1 cellular context compared by ENCODE assay signal in the genomic region with DNA sequence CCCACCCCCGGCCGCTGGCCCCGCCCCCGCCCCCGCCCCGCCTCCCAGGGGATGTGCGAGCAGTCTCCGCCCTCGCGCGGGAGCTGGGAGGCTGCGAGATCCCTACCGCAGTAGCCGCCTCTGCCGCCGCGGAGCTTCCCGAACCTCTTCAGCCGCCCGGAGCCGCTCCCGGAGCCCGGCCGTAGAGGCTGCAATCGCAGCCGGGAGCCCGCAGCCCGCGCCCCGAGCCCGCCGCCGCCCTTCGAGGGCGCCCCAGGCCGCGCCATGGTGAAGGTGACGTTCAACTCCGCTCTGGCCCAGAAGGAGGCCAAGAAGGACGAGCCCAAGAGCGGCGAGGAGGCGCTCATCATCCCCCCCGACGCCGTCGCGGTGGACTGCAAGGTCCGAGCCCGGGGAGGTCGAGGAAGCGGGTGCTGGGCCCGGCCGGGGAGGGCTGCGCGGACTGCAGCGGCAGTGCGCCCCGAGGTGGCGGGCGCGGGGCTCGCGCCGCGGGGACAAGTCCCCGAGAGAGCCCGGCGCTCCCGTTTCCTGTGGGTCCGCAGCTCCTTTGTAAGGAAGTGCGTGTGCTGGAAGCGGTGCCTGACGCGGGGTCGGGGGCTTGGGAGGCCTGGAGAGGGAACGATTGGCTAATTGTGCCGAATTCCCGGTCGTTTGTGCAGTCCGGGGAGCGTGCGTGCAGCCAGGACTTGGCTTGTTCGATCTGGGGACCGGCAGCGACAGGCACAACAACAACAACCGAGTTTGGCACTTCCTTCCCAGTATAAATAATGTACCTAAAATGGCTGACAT.
A peak's percentile ranks its signal among the peaks of the same experiment; 100 is the strongest.
TF ChIP-seq lines count a peak whose summit lies in the region.

A gene (plus strand): TSS at position 110 of the 789 bp plus-strand sequence. CDS start 155 bp downstream, at position 265.

TF ChIP-seq in HepG2, 621 proteins besides CTCF, POLR2A, EP300 and RAD21 (continued from another document and continues in another):
- TF ChIP-seq, protein P1, sequence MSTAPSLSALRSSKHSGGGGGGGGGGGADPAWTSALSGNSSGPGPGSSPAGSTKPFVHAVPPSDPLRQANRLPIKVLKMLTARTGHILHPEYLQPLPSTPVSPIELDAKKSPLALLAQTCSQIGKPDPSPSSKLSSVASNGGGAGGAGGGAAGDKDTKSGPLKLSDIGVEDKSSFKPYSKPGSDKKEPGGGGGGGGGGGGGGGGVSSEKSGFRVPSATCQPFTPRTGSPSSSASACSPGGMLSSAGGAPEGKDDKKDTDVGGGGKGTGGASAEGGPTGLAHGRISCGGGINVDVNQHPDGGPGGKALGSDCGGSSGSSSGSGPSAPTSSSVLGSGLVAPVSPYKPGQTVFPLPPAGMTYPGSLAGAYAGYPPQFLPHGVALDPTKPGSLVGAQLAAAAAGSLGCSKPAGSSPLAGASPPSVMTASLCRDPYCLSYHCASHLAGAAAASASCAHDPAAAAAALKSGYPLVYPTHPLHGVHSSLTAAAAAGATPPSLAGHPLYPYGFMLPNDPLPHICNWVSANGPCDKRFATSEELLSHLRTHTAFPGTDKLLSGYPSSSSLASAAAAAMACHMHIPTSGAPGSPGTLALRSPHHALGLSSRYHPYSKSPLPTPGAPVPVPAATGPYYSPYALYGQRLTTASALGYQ (CRISPR knock-in tag; IDR thresholded peaks at IDR 0.05), result peak; percentile 56; the same call in 1 of the 2 replicates
- TF ChIP-seq, protein P2, sequence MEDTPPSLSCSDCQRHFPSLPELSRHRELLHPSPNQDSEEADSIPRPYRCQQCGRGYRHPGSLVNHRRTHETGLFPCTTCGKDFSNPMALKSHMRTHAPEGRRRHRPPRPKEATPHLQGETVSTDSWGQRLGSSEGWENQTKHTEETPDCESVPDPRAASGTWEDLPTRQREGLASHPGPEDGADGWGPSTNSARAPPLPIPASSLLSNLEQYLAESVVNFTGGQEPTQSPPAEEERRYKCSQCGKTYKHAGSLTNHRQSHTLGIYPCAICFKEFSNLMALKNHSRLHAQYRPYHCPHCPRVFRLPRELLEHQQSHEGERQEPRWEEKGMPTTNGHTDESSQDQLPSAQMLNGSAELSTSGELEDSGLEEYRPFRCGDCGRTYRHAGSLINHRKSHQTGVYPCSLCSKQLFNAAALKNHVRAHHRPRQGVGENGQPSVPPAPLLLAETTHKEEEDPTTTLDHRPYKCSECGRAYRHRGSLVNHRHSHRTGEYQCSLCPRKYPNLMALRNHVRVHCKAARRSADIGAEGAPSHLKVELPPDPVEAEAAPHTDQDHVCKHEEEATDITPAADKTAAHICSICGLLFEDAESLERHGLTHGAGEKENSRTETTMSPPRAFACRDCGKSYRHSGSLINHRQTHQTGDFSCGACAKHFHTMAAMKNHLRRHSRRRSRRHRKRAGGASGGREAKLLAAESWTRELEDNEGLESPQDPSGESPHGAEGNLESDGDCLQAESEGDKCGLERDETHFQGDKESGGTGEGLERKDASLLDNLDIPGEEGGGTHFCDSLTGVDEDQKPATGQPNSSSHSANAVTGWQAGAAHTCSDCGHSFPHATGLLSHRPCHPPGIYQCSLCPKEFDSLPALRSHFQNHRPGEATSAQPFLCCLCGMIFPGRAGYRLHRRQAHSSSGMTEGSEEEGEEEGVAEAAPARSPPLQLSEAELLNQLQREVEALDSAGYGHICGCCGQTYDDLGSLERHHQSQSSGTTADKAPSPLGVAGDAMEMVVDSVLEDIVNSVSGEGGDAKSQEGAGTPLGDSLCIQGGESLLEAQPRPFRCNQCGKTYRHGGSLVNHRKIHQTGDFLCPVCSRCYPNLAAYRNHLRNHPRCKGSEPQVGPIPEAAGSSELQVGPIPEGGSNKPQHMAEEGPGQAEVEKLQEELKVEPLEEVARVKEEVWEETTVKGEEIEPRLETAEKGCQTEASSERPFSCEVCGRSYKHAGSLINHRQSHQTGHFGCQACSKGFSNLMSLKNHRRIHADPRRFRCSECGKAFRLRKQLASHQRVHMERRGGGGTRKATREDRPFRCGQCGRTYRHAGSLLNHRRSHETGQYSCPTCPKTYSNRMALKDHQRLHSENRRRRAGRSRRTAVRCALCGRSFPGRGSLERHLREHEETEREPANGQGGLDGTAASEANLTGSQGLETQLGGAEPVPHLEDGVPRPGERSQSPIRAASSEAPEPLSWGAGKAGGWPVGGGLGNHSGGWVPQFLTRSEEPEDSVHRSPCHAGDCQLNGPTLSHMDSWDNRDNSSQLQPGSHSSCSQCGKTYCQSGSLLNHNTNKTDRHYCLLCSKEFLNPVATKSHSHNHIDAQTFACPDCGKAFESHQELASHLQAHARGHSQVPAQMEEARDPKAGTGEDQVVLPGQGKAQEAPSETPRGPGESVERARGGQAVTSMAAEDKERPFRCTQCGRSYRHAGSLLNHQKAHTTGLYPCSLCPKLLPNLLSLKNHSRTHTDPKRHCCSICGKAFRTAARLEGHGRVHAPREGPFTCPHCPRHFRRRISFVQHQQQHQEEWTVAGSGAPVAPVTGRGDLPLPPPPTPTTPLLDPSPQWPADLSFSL (CRISPR knock-in tag; IDR thresholded peaks at IDR 0.05), result no peak
- TF ChIP-seq SETDB1 (CRISPR knock-in tag; IDR thresholded peaks at IDR 0.05; ENCODE audit: borderline replicate concordance), result no peak
- TF ChIP-seq, protein P3, sequence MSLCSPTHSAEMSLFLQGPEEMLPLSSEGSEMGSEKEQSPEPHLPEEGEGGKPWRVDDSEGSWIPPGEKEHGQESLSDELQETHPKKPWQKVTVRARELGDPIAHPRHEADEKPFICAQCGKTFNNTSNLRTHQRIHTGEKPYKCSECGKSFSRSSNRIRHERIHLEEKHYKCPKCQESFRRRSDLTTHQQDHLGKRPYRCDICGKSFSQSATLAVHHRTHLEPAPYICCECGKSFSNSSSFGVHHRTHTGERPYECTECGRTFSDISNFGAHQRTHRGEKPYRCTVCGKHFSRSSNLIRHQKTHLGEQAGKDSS (CRISPR knock-in tag; IDR thresholded peaks at IDR 0.05; ENCODE audit: borderline replicate concordance, low read depth), result no peak
- no peak for TF ChIP-seq ZC3H4 (CRISPR knock-in tag; IDR thresholded peaks at IDR 0.05; ENCODE audit: borderline replicate concordance)
- no peak for TF ChIP-seq RBM39 (IDR thresholded peaks at IDR 0.05; ENCODE audit: low read depth, low read length, poor library complexity, severe bottlenecking)
- TF ChIP-seq, protein P4, sequence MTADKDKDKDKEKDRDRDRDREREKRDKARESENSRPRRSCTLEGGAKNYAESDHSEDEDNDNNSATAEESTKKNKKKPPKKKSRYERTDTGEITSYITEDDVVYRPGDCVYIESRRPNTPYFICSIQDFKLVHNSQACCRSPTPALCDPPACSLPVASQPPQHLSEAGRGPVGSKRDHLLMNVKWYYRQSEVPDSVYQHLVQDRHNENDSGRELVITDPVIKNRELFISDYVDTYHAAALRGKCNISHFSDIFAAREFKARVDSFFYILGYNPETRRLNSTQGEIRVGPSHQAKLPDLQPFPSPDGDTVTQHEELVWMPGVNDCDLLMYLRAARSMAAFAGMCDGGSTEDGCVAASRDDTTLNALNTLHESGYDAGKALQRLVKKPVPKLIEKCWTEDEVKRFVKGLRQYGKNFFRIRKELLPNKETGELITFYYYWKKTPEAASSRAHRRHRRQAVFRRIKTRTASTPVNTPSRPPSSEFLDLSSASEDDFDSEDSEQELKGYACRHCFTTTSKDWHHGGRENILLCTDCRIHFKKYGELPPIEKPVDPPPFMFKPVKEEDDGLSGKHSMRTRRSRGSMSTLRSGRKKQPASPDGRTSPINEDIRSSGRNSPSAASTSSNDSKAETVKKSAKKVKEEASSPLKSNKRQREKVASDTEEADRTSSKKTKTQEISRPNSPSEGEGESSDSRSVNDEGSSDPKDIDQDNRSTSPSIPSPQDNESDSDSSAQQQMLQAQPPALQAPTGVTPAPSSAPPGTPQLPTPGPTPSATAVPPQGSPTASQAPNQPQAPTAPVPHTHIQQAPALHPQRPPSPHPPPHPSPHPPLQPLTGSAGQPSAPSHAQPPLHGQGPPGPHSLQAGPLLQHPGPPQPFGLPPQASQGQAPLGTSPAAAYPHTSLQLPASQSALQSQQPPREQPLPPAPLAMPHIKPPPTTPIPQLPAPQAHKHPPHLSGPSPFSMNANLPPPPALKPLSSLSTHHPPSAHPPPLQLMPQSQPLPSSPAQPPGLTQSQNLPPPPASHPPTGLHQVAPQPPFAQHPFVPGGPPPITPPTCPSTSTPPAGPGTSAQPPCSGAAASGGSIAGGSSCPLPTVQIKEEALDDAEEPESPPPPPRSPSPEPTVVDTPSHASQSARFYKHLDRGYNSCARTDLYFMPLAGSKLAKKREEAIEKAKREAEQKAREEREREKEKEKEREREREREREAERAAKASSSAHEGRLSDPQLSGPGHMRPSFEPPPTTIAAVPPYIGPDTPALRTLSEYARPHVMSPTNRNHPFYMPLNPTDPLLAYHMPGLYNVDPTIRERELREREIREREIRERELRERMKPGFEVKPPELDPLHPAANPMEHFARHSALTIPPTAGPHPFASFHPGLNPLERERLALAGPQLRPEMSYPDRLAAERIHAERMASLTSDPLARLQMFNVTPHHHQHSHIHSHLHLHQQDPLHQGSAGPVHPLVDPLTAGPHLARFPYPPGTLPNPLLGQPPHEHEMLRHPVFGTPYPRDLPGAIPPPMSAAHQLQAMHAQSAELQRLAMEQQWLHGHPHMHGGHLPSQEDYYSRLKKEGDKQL (CRISPR knock-in tag; IDR thresholded peaks at IDR 0.05; ENCODE audit: low read depth), result no peak
- TF ChIP-seq, protein P5, sequence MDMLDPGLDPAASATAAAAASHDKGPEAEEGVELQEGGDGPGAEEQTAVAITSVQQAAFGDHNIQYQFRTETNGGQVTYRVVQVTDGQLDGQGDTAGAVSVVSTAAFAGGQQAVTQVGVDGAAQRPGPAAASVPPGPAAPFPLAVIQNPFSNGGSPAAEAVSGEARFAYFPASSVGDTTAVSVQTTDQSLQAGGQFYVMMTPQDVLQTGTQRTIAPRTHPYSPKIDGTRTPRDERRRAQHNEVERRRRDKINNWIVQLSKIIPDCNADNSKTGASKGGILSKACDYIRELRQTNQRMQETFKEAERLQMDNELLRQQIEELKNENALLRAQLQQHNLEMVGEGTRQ (IDR thresholded peaks at IDR 0.05; ENCODE audit: low read depth, low read length), result no peak
- TF ChIP-seq, protein P5 (CRISPR knock-in tag; IDR thresholded peaks at IDR 0.05; ENCODE audit: borderline replicate concordance), result no peak
- peak; percentile 43; the same call in 1 of the 2 replicates for TF ChIP-seq SRY (CRISPR knock-in tag; IDR thresholded peaks at IDR 0.05)
- TF ChIP-seq, protein P6, sequence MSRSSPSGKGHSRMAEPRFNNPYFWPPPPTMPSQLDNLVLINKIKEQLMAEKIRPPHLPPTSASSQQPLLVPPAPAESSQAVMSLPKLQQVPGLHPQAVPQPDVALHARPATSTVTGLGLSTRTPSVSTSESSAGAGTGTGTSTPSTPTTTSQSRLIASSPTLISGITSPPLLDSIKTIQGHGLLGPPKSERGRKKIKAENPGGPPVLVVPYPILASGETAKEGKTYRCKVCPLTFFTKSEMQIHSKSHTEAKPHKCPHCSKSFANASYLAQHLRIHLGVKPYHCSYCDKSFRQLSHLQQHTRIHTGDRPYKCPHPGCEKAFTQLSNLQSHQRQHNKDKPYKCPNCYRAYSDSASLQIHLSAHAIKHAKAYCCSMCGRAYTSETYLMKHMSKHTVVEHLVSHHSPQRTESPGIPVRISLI (CRISPR knock-in tag; IDR thresholded peaks at IDR 0.05; ENCODE audit: borderline replicate concordance), result no peak
- peak; percentile 91 for TF ChIP-seq ZNF777 (CRISPR knock-in tag; IDR thresholded peaks at IDR 0.05)
- TF ChIP-seq FOXA1 (IDR thresholded peaks at IDR 0.05), result no peak
- no peak for TF ChIP-seq FOXA1 (CRISPR knock-in tag; IDR thresholded peaks at IDR 0.05)
- TF ChIP-seq ZNF138 (CRISPR knock-in tag; IDR thresholded peaks at IDR 0.05; ENCODE audit: low read depth), result no peak
- no peak for TF ChIP-seq ZFP36L2 (CRISPR knock-in tag; IDR thresholded peaks at IDR 0.05)
- TF ChIP-seq GPN1 (CRISPR knock-in tag; IDR thresholded peaks at IDR 0.05; ENCODE audit: borderline replicate concordance), result no peak
- TF ChIP-seq ZFAT (CRISPR knock-in tag; conservative IDR thresholded peaks at IDR 0.05), result no peak
- no peak for TF ChIP-seq ZNF253 (CRISPR knock-in tag; IDR thresholded peaks at IDR 0.05; ENCODE audit: borderline replicate concordance)
- no peak for TF ChIP-seq MYNN (CRISPR knock-in tag; IDR thresholded peaks at IDR 0.05; ENCODE audit: low read depth)
- TF ChIP-seq, protein P7, sequence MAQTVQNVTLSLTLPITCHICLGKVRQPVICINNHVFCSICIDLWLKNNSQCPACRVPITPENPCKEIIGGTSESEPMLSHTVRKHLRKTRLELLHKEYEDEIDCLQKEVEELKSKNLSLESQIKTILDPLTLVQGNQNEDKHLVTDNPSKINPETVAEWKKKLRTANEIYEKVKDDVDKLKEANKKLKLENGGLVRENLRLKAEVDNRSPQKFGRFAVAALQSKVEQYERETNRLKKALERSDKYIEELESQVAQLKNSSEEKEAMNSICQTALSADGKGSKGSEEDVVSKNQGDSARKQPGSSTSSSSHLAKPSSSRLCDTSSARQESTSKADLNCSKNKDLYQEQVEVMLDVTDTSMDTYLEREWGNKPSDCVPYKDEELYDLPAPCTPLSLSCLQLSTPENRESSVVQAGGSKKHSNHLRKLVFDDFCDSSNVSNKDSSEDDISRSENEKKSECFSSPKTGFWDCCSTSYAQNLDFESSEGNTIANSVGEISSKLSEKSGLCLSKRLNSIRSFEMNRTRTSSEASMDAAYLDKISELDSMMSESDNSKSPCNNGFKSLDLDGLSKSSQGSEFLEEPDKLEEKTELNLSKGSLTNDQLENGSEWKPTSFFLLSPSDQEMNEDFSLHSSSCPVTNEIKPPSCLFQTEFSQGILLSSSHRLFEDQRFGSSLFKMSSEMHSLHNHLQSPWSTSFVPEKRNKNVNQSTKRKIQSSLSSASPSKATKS (CRISPR knock-in tag; IDR thresholded peaks at IDR 0.05), result no peak
- peak; percentile 30; the same call in 1 of the 2 replicates for TF ChIP-seq GFI1 (CRISPR knock-in tag; IDR thresholded peaks at IDR 0.05; ENCODE audit: borderline replicate concordance)
- TF ChIP-seq ZKSCAN5 (CRISPR knock-in tag; IDR thresholded peaks at IDR 0.05), result no peak
